Comparison of ENCODE assay signal across 27 cellular contexts in genomic region chr16:8380311-8380710, GRCh38.
"Had no signal": no experiment of that assay in that cellular context is flagged by ENCODE, and none has a peak within 500 bp of the region (broad histone marks: within the 10 kb centered on the region; RNA-seq: fewer than 3 reads in every experiment).

No MANE protein-coding gene starts in this region.

- ATAC-seq: left colon; left lung; lower lobe of right lung; naive thymus-derived CD8-positive, alpha-beta T cell; right cardiac atrium; sciatic nerve; stimulated activated naive B cell treated with anti-CD40 and anti-IgM and Interleukin-4, amounts not matched to agents 10 μg/mL and 1 μg/mL and 100 μg/mL, for 72 hours; stimulated activated naive CD8-positive, alpha-beta T cell treated with anti-CD3 and anti-CD28 coated beads, Interleukin-15, Interleukin-2, amounts not matched to agents 100 U/mL and 50 U/mL, for 24 hours had no signal

- H3K4me3 ChIP-seq: left lung, lower lobe of right lung, ovary, skin epidermis, stomach, testis, thyroid gland, transverse colon, upper lobe of left lung had no signal

- H3K9me3 ChIP-seq: lower lobe of right lung, ovary, stomach, testis, thyroid gland, transverse colon, upper lobe of left lung had no signal

- H3K27ac Mint-ChIP-seq: immature natural killer cell; naive thymus-derived CD8-positive, alpha-beta T cell; nephron; progenitor cell of endocrine pancreas; stimulated activated naive B cell treated with anti-CD40 and anti-IgM and Interleukin-4, amounts not matched to agents 10 μg/mL and 1 μg/mL and 100 μg/mL, for 72 hours had no signal

- H3K4me3 Mint-ChIP-seq: immature natural killer cell; naive thymus-derived CD8-positive, alpha-beta T cell; nephron; neural crest cell; stimulated activated naive B cell treated with anti-CD40 and anti-IgM and Interleukin-4, amounts not matched to agents 10 μg/mL and 1 μg/mL and 100 μg/mL, for 72 hours had no signal

- H3K4me1 Mint-ChIP-seq: immature natural killer cell; naive thymus-derived CD8-positive, alpha-beta T cell; neural crest cell; stimulated activated naive B cell treated with anti-CD40 and anti-IgM and Interleukin-4, amounts not matched to agents 10 μg/mL and 1 μg/mL and 100 μg/mL, for 72 hours had no signal

- H3K27me3 ChIP-seq: left lung, ovary, stomach, testis, thyroid gland, transverse colon, upper lobe of left lung had no signal

- DNase-seq: hypothalamus; immature natural killer cell; kidney; left colon; left lung; lower lobe of right lung; mammary epithelial cell; mesenchymal stem cell; naive thymus-derived CD8-positive, alpha-beta T cell; ovary; right cardiac atrium; stimulated activated CD4-positive, alpha-beta T cell treated with anti-CD3 and anti-CD28 coated beads, Interleukin-12 subunit alpha, Interleukin-12 subunit beta, amount 100 ng/mL, for 4 hours; stimulated activated CD4-positive, alpha-beta T cell treated with anti-CD3 and anti-CD28 coated beads, Interleukin-15, amount 100 ng/mL, for 24 hours; stimulated activated CD4-positive, alpha-beta T cell treated with anti-CD3 and anti-CD28 coated beads, Interleukin-2, amount 100 ng/mL, for 24 hours; stimulated activated CD4-positive, alpha-beta T cell treated with anti-CD3 and anti-CD28 coated beads, Interleukin-4, amount 100 ng/mL, for 1 hour; stimulated activated naive B cell treated with anti-CD40 and anti-IgM and Interleukin-4, amounts not matched to agents 10 μg/mL and 1 μg/mL and 100 μg/mL, for 72 hours; stimulated activated naive CD8-positive, alpha-beta T cell treated with anti-CD3 and anti-CD28 coated beads, Interleukin-15, Interleukin-2, amounts not matched to agents 100 U/mL and 50 U/mL, for 24 hours; stomach; testis; thyroid gland; transverse colon; upper lobe of left lung had no signal

- H3K27me3 Mint-ChIP-seq: stimulated activated naive B cell treated with anti-CD40 and anti-IgM and Interleukin-4, amounts not matched to agents 10 μg/mL and 1 μg/mL and 100 μg/mL, for 72 hours had no signal

- H3K27ac ChIP-seq: left lung, lower lobe of right lung, ovary, skin epidermis, stomach, testis, thyroid gland, transverse colon, upper lobe of left lung had no signal

- H3K36me3 Mint-ChIP-seq: immature natural killer cell; naive thymus-derived CD8-positive, alpha-beta T cell; stimulated activated naive B cell treated with anti-CD40 and anti-IgM and Interleukin-4, amounts not matched to agents 10 μg/mL and 1 μg/mL and 100 μg/mL, for 72 hours had no signal

- H3K4me1 ChIP-seq: left lung, lower lobe of right lung, stomach, testis, thyroid gland, upper lobe of left lung had no signal

- H3K36me3 ChIP-seq: left lung, lower lobe of right lung, ovary, stomach, thyroid gland, transverse colon, upper lobe of left lung had no signal
